10 cellular contexts compared by ENCODE assay signal in genomic region chr20:48298851-48299484, GRCh38.
DNase-seq lines count a peak whose midpoint lies in the region; ATAC-seq and TF ChIP-seq lines count a peak whose summit lies in the region.
"Had no signal": no experiment of that assay in that cellular context is flagged by ENCODE, and none has a peak within 500 bp of the region (broad histone marks: within the 10 kb centered on the region; RNA-seq: fewer than 3 reads in every experiment).

No MANE protein-coding gene starts in this region.

- CTCF ChIA-PET in Panc1 (lab: Charles Lee) = no interaction called here

- H3K4me3 Mint-ChIP-seq in endothelial cell (ENCODE audit: unreplicated experiment) = no peak overlapping the region
- H3K4me3 Mint-ChIP-seq: naive thymus-derived CD8-positive, alpha-beta T cell had no signal

- H3K27ac Mint-ChIP-seq in endothelial cell (ENCODE audit: unreplicated experiment) = no peak overlapping the region
- H3K27ac Mint-ChIP-seq: naive thymus-derived CD8-positive, alpha-beta T cell had no signal

- DNase-seq in HT1080 (ENCODE audit: low read depth) (peak; percentile 84), Panc1 (ENCODE audit: low read depth, low spot score) (peak; percentile 22), fibroblast of pulmonary artery (ENCODE audit: low read depth) (peak; percentile 97), COLO668 (lab: John Stamatoyannopoulos, UW; ENCODE audit: unreplicated experiment) (no peak), endothelial cell (ENCODE audit: low spot score) (no peak)
- DNase-seq: naive thymus-derived CD8-positive, alpha-beta T cell had no signal

- peaks cover 8% of the 10 kb centered on the region for H3K27me3 ChIP-seq in Panc1 (ENCODE audit: control insufficient read depth, insufficient read depth, low read length)
- H3K27me3 ChIP-seq in stomach smooth muscle (ENCODE audit: control insufficient read depth in 1 of 2, insufficient read depth in 2 of 2, low read length in 2 of 2) = no peaks in the 10 kb centered on the region

- H3K9me3 Mint-ChIP-seq in endothelial cell (ENCODE audit: unreplicated experiment) = no peaks in the 10 kb centered on the region

- H3K36me3 ChIP-seq in Panc1 (ENCODE audit: control insufficient read depth, insufficient read depth, low read length) = no peaks in the 10 kb centered on the region
- no peaks in the 10 kb centered on the region for H3K36me3 ChIP-seq in stomach smooth muscle (ENCODE audit: control insufficient read depth in 2 of 2, insufficient read depth in 2 of 2, low read length in 2 of 2)
- H3K36me3 ChIP-seq: thoracic aorta had no signal

- no peak for TF ChIP-seq CTCF in Panc1 (IDR thresholded peaks at IDR 0.05)
- TF ChIP-seq CTCF in fibroblast of pulmonary artery (IDR thresholded peaks at IDR 0.05; ENCODE audit: low read length, missing control alignments) = no peak
- no peak for TF ChIP-seq CTCF in endothelial cell (IDR thresholded peaks at IDR 0.05; ENCODE audit: unreplicated experiment)

- H3K36me3 Mint-ChIP-seq in endothelial cell (ENCODE audit: low read depth, unreplicated experiment) = no peaks in the 10 kb centered on the region

- no peak overlapping the region for H3K4me3 ChIP-seq in Panc1 (ENCODE audit: low read depth in 2 of 2, low read length in 2 of 2)
- H3K4me3 ChIP-seq in fibroblast of pulmonary artery (replicated peaks; ENCODE audit: low read depth, low read length) = no peak overlapping the region
- H3K4me3 ChIP-seq in stomach smooth muscle (ENCODE audit: low read length in 2 of 2) = peak overlapping the region in 1 of 2 donors; percentile 29
- H3K4me3 ChIP-seq: thoracic aorta had no signal

- H3K4me1 Mint-ChIP-seq in endothelial cell (ENCODE audit: unreplicated experiment) = peaks cover 6% of the 10 kb centered on the region
- H3K4me1 Mint-ChIP-seq: naive thymus-derived CD8-positive, alpha-beta T cell had no signal

- H3K9ac ChIP-seq in stomach smooth muscle (ENCODE audit: low read length in 2 of 2) = no peak overlapping the region

- H3K4me1 ChIP-seq in Panc1 (ENCODE audit: control insufficient read depth, insufficient read depth, low read length) (peaks cover 14% of the 10 kb centered on the region), stomach smooth muscle (ENCODE audit: control insufficient read depth, insufficient read depth, low read length) (peaks cover 39% of the 10 kb centered on the region)

- no peak overlapping the region for H3K27ac ChIP-seq in Panc1 (ENCODE audit: low read length)
- peak overlapping the region; percentile 4 for H3K27ac ChIP-seq in stomach smooth muscle (ENCODE audit: low read length)
- H3K27ac ChIP-seq: thoracic aorta had no signal

- ATAC-seq in Panc1 (peak; percentile 62; the same call in 1 of the 2 replicates), HG02588 (IDR thresholded peaks at IDR 0.05; ENCODE audit: unreplicated experiment) (no peak), GM18861 (IDR thresholded peaks at IDR 0.05; ENCODE audit: unreplicated experiment) (no peak)
- ATAC-seq: naive thymus-derived CD8-positive, alpha-beta T cell had no signal

- H3K27me3 Mint-ChIP-seq in endothelial cell (ENCODE audit: unreplicated experiment) = peaks cover 3% of the 10 kb centered on the region

- H3K9me3 ChIP-seq in Panc1 (ENCODE audit: control insufficient read depth, insufficient read depth, low read depth, low read length) (no peaks in the 10 kb centered on the region), stomach smooth muscle (ENCODE audit: control insufficient read depth in 2 of 2, low read length in 2 of 2) (no peaks in the 10 kb centered on the region)
- H3K9me3 ChIP-seq: thoracic aorta had no signal

- in situ Hi-C loops in Panc1 (cut with HindIII; ENCODE audit: low pct_unique_long_range_greater_than_20kb, low sequenced_read_pairs) = no loop called here

- BruUV-seq in Panc1 (replicated peaks; lab: Mats Ljungman, UMichigan) = no TSS peak

- intact Hi-C loops in Panc1 (cut with micrococcal nuclease; ENCODE audit: unreplicated experiment) = no loop called here

- POLR2A ChIA-PET in Panc1 (lab: Charles Lee) = no interaction called here

Comparison
In these comparisons a context has a peak if more than half of its experiments do, and no peak if none do; other contexts are left out.
1. DNase-seq: peak in HT1080 (single experiment), Panc1 (single experiment) and fibroblast of pulmonary artery (single experiment); none in COLO668 (single experiment) and endothelial cell (single experiment).